ENCODE assay signal across 18 cellular contexts in genomic region chr1:229432905-229433304, GRCh38. TPM values are rescaled to one million over a fixed set of nuclear protein-coding genes. Genes with fewer than 3 reads are reported as not detected.
"Had no signal": no experiment of that assay in that cellular context is flagged by ENCODE, and none has a peak within 500 bp of the region (broad histone marks: within the 10 kb centered on the region; RNA-seq: fewer than 3 reads in every experiment).

No MANE protein-coding gene starts in this region.

- H3K27ac ChIP-seq: tibial artery, uterus, VCaP had no signal

- H3K9me3 ChIP-seq: tibial artery, uterus had no signal

- ATAC-seq: activated CD4-positive, alpha-beta T cell treated with anti-CD3 and anti-CD28 coated beads for 36 hours; activated CD8-positive, alpha-beta T cell treated with anti-CD3 and anti-CD28 coated beads for 36 hours; effector memory CD8-positive, alpha-beta T cell; left colon had no signal

- H3K36me3 ChIP-seq: tibial artery, uterus had no signal

- H3K4me3 ChIP-seq: uterus had no signal

- DNase-seq: activated CD4-positive, alpha-beta T cell treated with anti-CD3 and anti-CD28 coated beads for 36 hours; activated CD8-positive, alpha-beta memory T cell treated with anti-CD3 and anti-CD28 coated beads, Interleukin-2, amount 50 U/mL, for 48 hours; activated CD8-positive, alpha-beta T cell treated with anti-CD3 and anti-CD28 coated beads for 36 hours; activated naive CD4-positive, alpha-beta T cell treated with anti-CD3 and anti-CD28 coated beads for 36 hours; effector memory CD8-positive, alpha-beta T cell; erythroblast; hypothalamus; left colon; nephron progenitor cell; stimulated activated CD4-positive, alpha-beta T cell treated with anti-CD3 and anti-CD28 coated beads, Interleukin-15, amount 100 ng/mL, for 24 hours; stimulated activated CD4-positive, alpha-beta T cell treated with anti-CD3 and anti-CD28 coated beads, Interleukin-4, amount 100 ng/mL, for 24 hours; T1000; tibial artery; uterus had no signal

RNA-seq across cellular contexts. Expression of gene ACTA1, which starts 1.0 kb away (rescaled TPM):
- total RNA-seq: activated CD4-positive, alpha-beta T cell treated with anti-CD3 and anti-CD28 coated beads for 36 hours; activated CD8-positive, alpha-beta T cell treated with anti-CD3 and anti-CD28 coated beads for 36 hours; activated naive CD4-positive, alpha-beta T cell treated with anti-CD3 and anti-CD28 coated beads for 36 hours; left colon; lung microvascular endothelial cell; mononuclear cell; osteocyte had no signal
